Comparison of ENCODE assay signal across 25 cellular contexts in the genomic region with DNA sequence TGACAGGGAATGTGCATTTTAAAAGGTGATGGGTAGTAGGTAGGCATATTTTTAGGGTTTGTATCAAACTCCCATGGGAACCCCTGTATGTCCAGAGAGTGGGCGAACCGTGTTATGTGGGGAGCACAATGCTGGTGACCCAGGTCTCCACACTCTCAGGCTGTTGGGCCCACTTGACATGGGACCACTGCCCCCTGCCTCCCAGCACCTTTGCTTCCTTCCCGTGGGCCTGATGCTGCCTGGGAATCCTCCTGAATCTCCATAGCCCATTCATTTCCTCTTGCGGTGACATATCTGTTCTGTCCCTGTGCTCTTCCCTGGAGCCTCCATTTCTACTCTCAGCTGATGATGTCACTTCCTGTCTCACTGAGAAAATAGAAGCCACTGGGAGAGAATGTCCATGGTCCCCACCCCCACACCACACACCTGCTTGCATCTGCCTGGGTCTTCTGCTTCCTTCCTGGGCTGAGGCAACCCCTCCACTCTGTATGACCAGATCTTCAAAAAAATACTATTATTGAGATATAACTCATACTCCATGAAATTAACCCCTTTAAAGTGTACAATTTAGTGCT. TPM values are rescaled to one million over a fixed set of nuclear protein-coding genes. Genes with fewer than 3 reads are reported as not detected.
A peak's percentile ranks its signal among the peaks of the same experiment; 100 is the strongest.
DNase-seq lines count a peak whose midpoint lies in the region; ATAC-seq and TF ChIP-seq lines count a peak whose summit lies in the region.
"Had no signal": no experiment of that assay in that cellular context is flagged by ENCODE, and none has a peak within 500 bp of the region (broad histone marks: within the 10 kb centered on the region; RNA-seq: fewer than 3 reads in every experiment).

No MANE protein-coding gene starts in this region.

- H3K9me2 ChIP-seq in PC-3 (replicated peaks; ENCODE audit: low read length) = no peaks in the 10 kb centered on the region

- H3K14ac ChIP-seq in H9 (ENCODE audit: insufficient read depth, low read length) = no peak overlapping the region

- no peaks in the 10 kb centered on the region for H3K27me3 ChIP-seq in H9 (ENCODE audit: insufficient read depth, low read length)
- peaks cover 0 to 9% (median 0%) of the 10 kb centered on the region in 3 donors for H3K27me3 ChIP-seq in stomach
- H3K27me3 ChIP-seq in PC-3 (ENCODE audit: low read length) = no peaks in the 10 kb centered on the region
- H3K27me3 ChIP-seq: BLaER1, dorsolateral prefrontal cortex, uterus had no signal

- no peak overlapping the region for H3T11ph ChIP-seq in H9 (ENCODE audit: low read length)

- H3K18ac ChIP-seq in H9 (ENCODE audit: insufficient read length, low read depth, low read length) = no peak overlapping the region

- no peaks in the 10 kb centered on the region for H3K36me3 ChIP-seq in stomach
- H3K36me3 ChIP-seq in PC-3 (ENCODE audit: low read depth, low read length) = no peaks in the 10 kb centered on the region
- H3K36me3 ChIP-seq: BLaER1, neutrophil, uterus had no signal

- ATAC-seq in activated CD4-positive, CD25-positive, alpha-beta regulatory T cell treated with anti-CD3 and anti-CD28 coated beads, Interleukin-2, amount 50 U/mL, for 24 hours = no peak
- ATAC-seq in T-cell (replicated peaks in 1 of 4) (no peak), PC-3 (no peak)
- ATAC-seq: activated T-helper 17 cell treated with anti-CD3 and anti-CD28 coated beads, Interleukin-2, amount 50 U/mL, for 72 hours; T-helper 17 cell had no signal

- H2AK5ac ChIP-seq in H9 (ENCODE audit: insufficient read length, low read length) = no peak overlapping the region

- H2BK5ac ChIP-seq in H9 (ENCODE audit: insufficient read length, low read length) = no peak overlapping the region

- no peaks in the 10 kb centered on the region for H3K79me1 ChIP-seq in H9 (ENCODE audit: insufficient read depth, low read depth, low read length, poor library complexity, severe bottlenecking)

- no peak for TF ChIP-seq CTCF in H9 (conservative IDR thresholded peaks at IDR 0.05)
- no peak for TF ChIP-seq CTCF in stomach (IDR thresholded peaks at IDR 0.05)
- TF ChIP-seq CTCF in PC-3 (conservative IDR thresholded peaks at IDR 0.05; ENCODE audit: low read depth, low read length) = no peak

- POLR2A ChIA-PET in T-cell (lab: Charles Lee) (no interaction called here), PC-3 (lab: Charles Lee; ENCODE audit: unreplicated experiment) (no interaction called here)

- intact Hi-C loops in stomach (cut with DNase I; ENCODE audit: low total_unique reads) (loop anchor here (10.0 kb wide), 2 partner anchors 94 to 124 kb away; partner anchors contain the start of gene USP2), PC-3 (cut with micrococcal nuclease) (no loop called here)

- no peak overlapping the region for H4K91ac ChIP-seq in H9 (ENCODE audit: insufficient read length, low read depth, low read length)

- H2BK120ac ChIP-seq in H9 (ENCODE audit: low read depth, low read length, poor library complexity, severe bottlenecking) = no peak overlapping the region

- H3K27ac ChIP-seq in H9 (ENCODE audit: insufficient read length, low read depth, low read length) = no peak overlapping the region
- no peak overlapping the region for H3K27ac ChIP-seq in stomach
- no peak overlapping the region for H3K27ac ChIP-seq in PC-3 (ENCODE audit: low read length)
- H3K27ac ChIP-seq: BLaER1, dorsolateral prefrontal cortex, neutrophil, uterus had no signal

- no peak overlapping the region for H4K5ac ChIP-seq in H9 (ENCODE audit: insufficient read length, low read depth, low read length)

- H3K4me3 Mint-ChIP-seq in H9 = no peak overlapping the region
- H3K4me3 Mint-ChIP-seq in T-cell = no peak overlapping the region
- H3K4me3 Mint-ChIP-seq: activated naive CD8-positive, alpha-beta T cell treated with anti-CD3 and anti-CD28 coated beads for 36 hours; activated T-helper 17 cell treated with anti-CD3 and anti-CD28 coated beads, Interleukin-2, amount 50 U/mL, for 72 hours; central memory CD8-positive, alpha-beta T cell; T-helper 17 cell had no signal

- H2BK15ac ChIP-seq in H9 (ENCODE audit: low read depth, low read length) = no peak overlapping the region

- CTCF ChIA-PET in T-cell (lab: Charles Lee) (no interaction called here), PC-3 (lab: Charles Lee) (no interaction called here)

- H3K4me2 ChIP-seq in H9 (ENCODE audit: insufficient read depth, insufficient read length, low read length) (no peak overlapping the region), PC-3 (ENCODE audit: low read length) (no peak overlapping the region)

- TF ChIP-seq POLR2A in stomach (IDR thresholded peaks at IDR 0.05) = no peak

- BruUV-seq in PC-3 (replicated peaks; lab: Mats Ljungman, UMichigan) = no TSS peak

- H3K79me2 ChIP-seq in H9 (ENCODE audit: insufficient read depth, low read length) (no peaks in the 10 kb centered on the region), PC-3 (ENCODE audit: low read length) (no peaks in the 10 kb centered on the region)

- no peak overlapping the region for H3K56ac ChIP-seq in H9 (ENCODE audit: insufficient read length, low read depth, low read length)

- peak; percentile 26 for DNase-seq in activated CD8-positive, alpha-beta memory T cell treated with anti-CD3 and anti-CD28 coated beads for 24 hours
- DNase-seq in activated CD8-positive, alpha-beta memory T cell treated with anti-CD3 and anti-CD28 coated beads, Interleukin-2, amount 50 U/mL, for 4 hours = no peak
- DNase-seq in H9 (peak; percentile 22), islet precursor cell (peak; percentile 22), stomach (peak; percentile 19), T-cell (no peak), PC-3 (no peak)
- DNase-seq: activated CD4-positive, alpha-beta T cell treated with anti-CD3 and anti-CD28 coated beads for 4 hours; activated naive CD8-positive, alpha-beta T cell treated with anti-CD3 and anti-CD28 coated beads for 36 hours; EL; HCEC 1CT; IMR-90; kidney glomerular epithelial cell; NCI-H2171 treated with DMSO at 0.1 percent for 48 hours; small intestine; stimulated activated CD4-positive, alpha-beta T cell treated with anti-CD3 and anti-CD28 coated beads, Interleukin-1b, Interleukin-23, amount 100 ng/mL, for 48 hours; substantia nigra; T-helper 17 cell had no signal

- H3K4me3 ChIP-seq in stomach (no peak overlapping the region), PC-3 (ENCODE audit: low read length) (no peak overlapping the region)
- H3K4me3 ChIP-seq: BLaER1, dorsolateral prefrontal cortex, uterus had no signal

- H3K23ac ChIP-seq in H9 (ENCODE audit: insufficient read length, low read depth, low read length) = no peak overlapping the region

- H2AFZ ChIP-seq in H9 (ENCODE audit: low read length) (no peak overlapping the region), PC-3 (ENCODE audit: low read length) (no peak overlapping the region)

- no CpG with 5 or more reads among the region's 4 CpGs for WGBS in H9 (ENCODE audit: extremely low coverage, insufficient read length, low lambda C conversion rate)
- WGBS in stomach, 5 donors = 54 to 90% (median 59%) methylated on average over 4 of the region's 4 CpGs

- H3K9me3 Mint-ChIP-seq in H9 (no peaks in the 10 kb centered on the region; a peak in 1 of 5 replicates), T-cell (no peaks in the 10 kb centered on the region)
- H3K9me3 Mint-ChIP-seq: activated naive CD8-positive, alpha-beta T cell treated with anti-CD3 and anti-CD28 coated beads for 36 hours; activated T-helper 17 cell treated with anti-CD3 and anti-CD28 coated beads, Interleukin-2, amount 50 U/mL, for 72 hours; central memory CD8-positive, alpha-beta T cell had no signal

- H2BK20ac ChIP-seq in H9 (ENCODE audit: low read depth, low read length, poor library complexity, severe bottlenecking) = no peak overlapping the region

- H3K27me3 Mint-ChIP-seq in H9 (ENCODE audit: low read depth) = peaks cover 45% of the 10 kb centered on the region
- peaks cover 31 to 43% of the 10 kb centered on the region in 2 donors for H3K27me3 Mint-ChIP-seq in T-cell

- H2BK12ac ChIP-seq in H9 (ENCODE audit: insufficient read length, low read depth, low read length) = no peak overlapping the region

- H3K4me1 Mint-ChIP-seq in H9 (peaks cover 14 to 16% of the 10 kb centered on the region in 2 experiments), T-cell (peaks cover 0 to 5% (median 0%) of the 10 kb centered on the region in 3 donors)
- H3K4me1 Mint-ChIP-seq: activated naive CD8-positive, alpha-beta T cell treated with anti-CD3 and anti-CD28 coated beads for 36 hours; central memory CD8-positive, alpha-beta T cell had no signal

- H3K4me1 ChIP-seq in H9 (ENCODE audit: insufficient read depth, low read length) (no peaks in the 10 kb centered on the region; the same call in 1 of the 2 replicates), stomach (peaks cover 0 to 20% (median 17%) of the 10 kb centered on the region in 4 donors), PC-3 (ENCODE audit: insufficient read depth, low read length) (peaks cover 20% of the 10 kb centered on the region)
- H3K4me1 ChIP-seq: uterus had no signal

- H3K4ac ChIP-seq in H9 (ENCODE audit: low read depth, low read length) = no peak overlapping the region

- H3K36me3 Mint-ChIP-seq in H9 (ENCODE audit: insufficient read depth in 1 of 3, low read depth in 3 of 3) = no peaks in the 10 kb centered on the region; a peak in 1 of 7 replicates
- H3K36me3 Mint-ChIP-seq in T-cell = no peaks in the 10 kb centered on the region
- H3K36me3 Mint-ChIP-seq: activated naive CD8-positive, alpha-beta T cell treated with anti-CD3 and anti-CD28 coated beads for 36 hours had no signal

- H4K20me1 ChIP-seq in H9 (ENCODE audit: control insufficient read depth, insufficient read depth, insufficient read length) (no peaks in the 10 kb centered on the region), PC-3 (ENCODE audit: low read length) (no peaks in the 10 kb centered on the region)

- H3K9ac ChIP-seq in H9 (ENCODE audit: extremely low read depth, insufficient read length, low read length) (no peak overlapping the region), PC-3 (ENCODE audit: low read length) (no peak overlapping the region)
- H3K9ac ChIP-seq: BLaER1 had no signal

- H3K9me3 ChIP-seq in H9 (ENCODE audit: control insufficient read depth, low read depth, low read length) = no peaks in the 10 kb centered on the region
- no peaks in the 10 kb centered on the region for H3K9me3 ChIP-seq in stomach
- H3K9me3 ChIP-seq in PC-3 (ENCODE audit: low read length) = no peaks in the 10 kb centered on the region
- H3K9me3 ChIP-seq: BLaER1, neutrophil, uterus had no signal

- H3F3A ChIP-seq in PC-3 (ENCODE audit: low read length, unreplicated experiment) = no peaks in the 10 kb centered on the region

- H3K27ac Mint-ChIP-seq in H9 = no peak overlapping the region; a peak in 1 of 7 replicates
- H3K27ac Mint-ChIP-seq in T-cell = no peak overlapping the region
- H3K27ac Mint-ChIP-seq: activated naive CD8-positive, alpha-beta T cell treated with anti-CD3 and anti-CD28 coated beads for 36 hours; activated T-helper 17 cell treated with anti-CD3 and anti-CD28 coated beads, Interleukin-2, amount 50 U/mL, for 72 hours; T-helper 17 cell had no signal

- H3K23me2 ChIP-seq in H9 (ENCODE audit: insufficient read length, low read depth, low read length, poor library complexity, severe bottlenecking) = no peaks in the 10 kb centered on the region

- no peak overlapping the region for H4K8ac ChIP-seq in H9 (replicated peaks; ENCODE audit: insufficient read length, low read depth, low read length)

- no peak for TF ChIP-seq EP300 in stomach (IDR thresholded peaks at IDR 0.05)

RNA-seq across cellular contexts. Expression of gene THY1, which starts 55.8 kb away (rescaled TPM):
- 176 and 184 TPM in 2 replicates for total RNA-seq in H9 (2021)
- 10 to 100 TPM in 2 of 5 donors, 1 to 10 TPM in 3; 1.2 to 12.5 (median 8.1) TPM for total RNA-seq in stomach
- 10 to 100 TPM in 1 of 3 donors, 1 to 10 TPM in 2; 4.9 to 13.7 (median 7.6) TPM for polyA plus RNA-seq in stomach
- total RNA-seq in T-cell = under 1 TPM in 4 of 5 donors, not detected in 1; 0.44 to 0.76 (median 0.48) TPM
- total RNA-seq in PC-3 (2014; rRNA removed) = not detected in 2 replicates

Comparison
In these comparisons a context has a peak if more than half of its experiments do, and no peak if none do; other contexts are left out.
1. DNase-seq: peak in activated CD8-positive, alpha-beta memory T cell treated with anti-CD3 and anti-CD28 coated beads for 24 hours (single experiment), H9 (single experiment), islet precursor cell (single experiment) and stomach (single experiment); none in activated CD8-positive, alpha-beta memory T cell treated with anti-CD3 and anti-CD28 coated beads, Interleukin-2, amount 50 U/mL, for 4 hours (single experiment), T-cell (0 of 34) and PC-3 (single experiment).
2. RNA of gene THY1, which starts 55.8 kb away (total RNA-seq): 176 to 184 TPM in H9; 1.2 to 12.5 TPM in stomach, 0.44 to 0.76 TPM in T-cell and not detected in PC-3; every median in the first group is over 10 times any median in the second.